ENCODE assay signal across 14 cellular contexts in the genomic region with DNA sequence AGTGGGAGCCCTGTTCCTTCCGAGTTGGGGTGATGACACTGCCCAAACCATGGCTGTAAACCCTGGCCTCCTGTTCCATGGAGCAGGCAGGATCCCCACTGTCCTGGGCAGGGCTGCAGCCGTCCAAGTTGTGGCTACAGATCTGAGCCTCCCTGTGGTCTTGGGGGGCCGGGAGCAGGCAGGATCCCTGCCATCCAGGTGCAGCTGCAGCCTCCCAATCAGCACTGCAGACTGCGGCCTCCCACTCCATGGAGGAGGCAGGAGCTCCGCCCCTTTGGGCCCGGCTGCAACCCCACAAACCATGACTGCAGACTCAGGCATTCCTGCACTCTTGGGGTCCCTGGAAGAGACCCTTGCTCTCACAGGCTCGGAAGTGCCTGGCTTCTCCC.
"Had no signal": no experiment of that assay in that cellular context is flagged by ENCODE, and none has a peak within 500 bp of the region (broad histone marks: within the 10 kb centered on the region; RNA-seq: fewer than 3 reads in every experiment).

No MANE protein-coding gene starts in this region.

- H3K36me3 Mint-ChIP-seq: activated naive CD4-positive, alpha-beta T cell treated with anti-CD3 and anti-CD28 coated beads, Interleukin-2, amount 50 U/mL, for 72 hours; naive B cell had no signal

- ATAC-seq: activated CD4-positive, alpha-beta T cell treated with anti-CD3 and anti-CD28 coated beads for 36 hours; activated naive CD4-positive, alpha-beta T cell treated with anti-CD3 and anti-CD28 coated beads, Interleukin-2, amount 50 U/mL, for 72 hours; left colon; T-helper 17 cell had no signal

- H3K36me3 ChIP-seq: WERI-Rb-1 had no signal

- H3K27ac Mint-ChIP-seq: activated CD4-positive, alpha-beta memory T cell treated with anti-CD3 and anti-CD28 coated beads, Interleukin-2, amount 10 ng/mL, durations not matched to agents 7 days and 5 days; activated CD4-positive, alpha-beta T cell treated with anti-CD3 and anti-CD28 coated beads for 36 hours; activated naive CD4-positive, alpha-beta T cell treated with anti-CD3 and anti-CD28 coated beads, Interleukin-2, amount 50 U/mL, for 72 hours; activated T-cell treated with anti-CD3 and anti-CD28 coated beads, Interleukin-2, amount 50 U/mL, for 24 hours; T-helper 17 cell had no signal

- H3K27ac ChIP-seq: WERI-Rb-1 had no signal

- DNase-seq: activated CD4-positive, alpha-beta memory T cell treated with anti-CD3 and anti-CD28 coated beads, Interleukin-2, amount 10 ng/mL, durations not matched to agents 7 days and 5 days; activated CD4-positive, alpha-beta T cell treated with anti-CD3 and anti-CD28 coated beads for 36 hours; activated gamma-delta T cell; activated T-cell treated with anti-CD3 and anti-CD28 coated beads, Interleukin-2, amount 50 U/mL, for 24 hours; caudate nucleus; cortex of kidney; effector CD8-positive, alpha-beta T cell; foreskin fibroblast; glutamatergic neuron; left colon; naive B cell; T-helper 17 cell; WERI-Rb-1 had no signal

- H3K4me3 Mint-ChIP-seq: activated CD4-positive, alpha-beta memory T cell treated with anti-CD3 and anti-CD28 coated beads, Interleukin-2, amount 10 ng/mL, durations not matched to agents 7 days and 5 days; activated CD4-positive, alpha-beta T cell treated with anti-CD3 and anti-CD28 coated beads for 36 hours; activated T-cell treated with anti-CD3 and anti-CD28 coated beads, Interleukin-2, amount 50 U/mL, for 24 hours; naive B cell; T-helper 17 cell had no signal

- H3K9me3 Mint-ChIP-seq: activated CD4-positive, alpha-beta memory T cell treated with anti-CD3 and anti-CD28 coated beads, Interleukin-2, amount 10 ng/mL, durations not matched to agents 7 days and 5 days; activated naive CD4-positive, alpha-beta T cell treated with anti-CD3 and anti-CD28 coated beads, Interleukin-2, amount 50 U/mL, for 72 hours; activated T-cell treated with anti-CD3 and anti-CD28 coated beads, Interleukin-2, amount 50 U/mL, for 24 hours; naive B cell had no signal

- H3K4me1 Mint-ChIP-seq: activated CD4-positive, alpha-beta memory T cell treated with anti-CD3 and anti-CD28 coated beads, Interleukin-2, amount 10 ng/mL, durations not matched to agents 7 days and 5 days; activated CD4-positive, alpha-beta T cell treated with anti-CD3 and anti-CD28 coated beads for 36 hours; naive B cell had no signal
